16 cellular contexts compared by ENCODE assay signal in the genomic region with DNA sequence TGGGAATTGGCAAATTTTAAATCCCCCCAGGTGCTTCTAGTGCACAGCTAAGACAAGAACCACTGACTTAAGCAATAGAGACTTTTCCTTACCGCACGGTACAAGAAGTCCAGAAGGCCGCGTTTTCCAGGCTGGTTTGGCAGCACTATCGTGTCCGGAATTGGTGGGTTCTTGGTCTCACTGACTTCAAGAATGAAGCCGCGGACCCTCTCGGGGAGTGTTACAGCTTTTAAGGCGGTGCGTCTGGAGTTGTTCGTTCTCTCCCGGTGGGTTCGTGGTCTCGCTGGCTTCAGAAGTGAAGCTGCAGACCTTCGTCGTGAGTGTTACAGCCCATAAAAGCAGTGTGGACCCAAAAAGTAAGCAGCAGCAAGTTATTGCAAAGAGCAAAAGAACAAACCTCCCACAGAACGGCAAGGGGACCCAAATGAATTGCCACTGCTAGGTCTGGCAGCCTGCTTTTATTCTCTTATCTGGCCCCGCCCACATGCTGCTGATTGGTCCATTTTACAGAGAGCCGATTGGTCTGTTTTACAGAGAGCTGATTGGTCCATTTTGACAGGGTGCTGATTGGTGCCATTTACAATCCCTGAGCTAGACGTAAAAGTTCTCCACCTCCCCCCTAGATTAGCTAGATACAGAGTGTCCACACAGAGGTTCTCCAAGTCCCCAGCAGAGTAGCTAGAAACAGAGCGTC.
DNase-seq lines count a peak whose midpoint lies in the region; ATAC-seq and TF ChIP-seq lines count a peak whose summit lies in the region.
"Had no signal": no experiment of that assay in that cellular context is flagged by ENCODE, and none has a peak within 500 bp of the region (broad histone marks: within the 10 kb centered on the region; RNA-seq: fewer than 3 reads in every experiment).

No MANE protein-coding gene starts in this region.

- POLR2A ChIA-PET in A673 (lab: Charles Lee; ENCODE audit: low non-redundant PET): no interaction called here

- H3K23ac ChIP-seq in neuronal stem cell (ENCODE audit: low read depth, low read length, poor library complexity): no peak overlapping the region

- no peak overlapping the region for H3K14ac ChIP-seq in neuronal stem cell (ENCODE audit: low read length)

- peak overlapping the region; percentile 32 for H3K18ac ChIP-seq in neuronal stem cell (ENCODE audit: low read length)

- no peak for TF ChIP-seq CTCF in A673 (conservative IDR thresholded peaks at IDR 0.05; ENCODE audit: low read depth, low read length)

- no peak overlapping the region for H3K27ac Mint-ChIP-seq in effector memory CD8-positive, alpha-beta T cell
- H3K27ac Mint-ChIP-seq: CD4-positive, alpha-beta T cell; H9 had no signal

- H3K4me2 ChIP-seq in neuronal stem cell (ENCODE audit: insufficient read depth, low read length, poor library complexity, severe bottlenecking): no peak overlapping the region

- H2BK120ac ChIP-seq in neuronal stem cell (ENCODE audit: low read depth, low read length): no peak overlapping the region

- H3K4me3 ChIP-seq in A673 (ENCODE audit: low read depth, low read length, poor library complexity, severe bottlenecking) (no peak overlapping the region), neuronal stem cell (ENCODE audit: low read length in 2 of 2) (no peak overlapping the region)

- no peaks in the 10 kb centered on the region for H3K4me1 Mint-ChIP-seq in effector memory CD8-positive, alpha-beta T cell (ENCODE audit: low read depth in 2 of 2)

- peak; percentile 9 for DNase-seq in activated CD4-positive, alpha-beta T cell treated with anti-CD3 and anti-CD28 coated beads for 48 hours
- DNase-seq in activated CD4-positive, alpha-beta T cell treated with anti-CD3 and anti-CD28 coated beads for 4 hours: no peak
- DNase-seq in A673 (ENCODE audit: low spot score) (peak; percentile 14), NAMALWA (ENCODE audit: low spot score) (peak; percentile 27), neuronal stem cell (ENCODE audit: low spot score) (no peak), amniotic stem cell (lab: John Stamatoyannopoulos, UW) (no peak)
- no peak for DNase-seq in effector memory CD8-positive, alpha-beta T cell
- DNase-seq: 8988T; ACHN; C1 segment of cervical spinal cord; CD4-positive, alpha-beta T cell; DMS153; GDM1; GOT3; H9 had no signal

- H3K27ac ChIP-seq in A673 (ENCODE audit: low read depth, low read length, poor library complexity, severe bottlenecking) (no peak overlapping the region), neuronal stem cell (replicated peaks; ENCODE audit: low read length) (no peak overlapping the region)

- H3K27me3 ChIP-seq in A673 (replicated peaks; ENCODE audit: insufficient read depth, low read depth, low read length, poor library complexity): peaks cover 10% of the 10 kb centered on the region
- H3K27me3 ChIP-seq in neuronal stem cell (ENCODE audit: control insufficient read depth in 3 of 3, insufficient read depth in 3 of 3, low read depth in 1 of 3, low read length in 3 of 3): no peaks in the 10 kb centered on the region

- H3K36me3 Mint-ChIP-seq in effector memory CD8-positive, alpha-beta T cell (ENCODE audit: insufficient read depth): peaks cover 3% of the 10 kb centered on the region

- no peaks in the 10 kb centered on the region for H3K79me1 ChIP-seq in neuronal stem cell (ENCODE audit: low read depth, low read length)

- no TSS peak for BruUV-seq in A673 (replicated peaks; lab: Mats Ljungman, UMichigan)

- H3K27me3 Mint-ChIP-seq in effector memory CD8-positive, alpha-beta T cell: peaks cover 24 to 28% of the 10 kb centered on the region in 2 donors
- H3K27me3 Mint-ChIP-seq: CD4-positive, alpha-beta T cell had no signal

- H2AFZ ChIP-seq in neuronal stem cell (ENCODE audit: low read length): no peak overlapping the region

- no peak overlapping the region for H4K8ac ChIP-seq in neuronal stem cell (ENCODE audit: low read depth, low read length)

- no peak overlapping the region for H4K91ac ChIP-seq in neuronal stem cell (ENCODE audit: low read depth, low read length, poor library complexity)

- no peak overlapping the region for H2AK5ac ChIP-seq in neuronal stem cell (ENCODE audit: low read depth, low read length)

- no peak overlapping the region for H3K4me3 Mint-ChIP-seq in effector memory CD8-positive, alpha-beta T cell
- H3K4me3 Mint-ChIP-seq: CD4-positive, alpha-beta T cell; H9 had no signal

- no peak for ATAC-seq in effector memory CD8-positive, alpha-beta T cell (replicated peaks)
- ATAC-seq in HG03045 (IDR thresholded peaks at IDR 0.05; ENCODE audit: unreplicated experiment): no peak

- no peak overlapping the region for H2BK12ac ChIP-seq in neuronal stem cell (ENCODE audit: low read length)

- H2BK5ac ChIP-seq in neuronal stem cell (ENCODE audit: low read length): no peak overlapping the region

- CTCF ChIA-PET in A673 (lab: Charles Lee): no interaction called here

- H3K9ac ChIP-seq in neuronal stem cell (ENCODE audit: low read depth, low read length, poor library complexity): no peak overlapping the region

- H2BK15ac ChIP-seq in neuronal stem cell (ENCODE audit: low read length): no peak overlapping the region

- H3K36me3 ChIP-seq in A673 (ENCODE audit: insufficient read depth, low read length, poor library complexity, severe bottlenecking): no peaks in the 10 kb centered on the region
- H3K36me3 ChIP-seq in neuronal stem cell (replicated peaks in 1 of 2; ENCODE audit: control insufficient read depth in 2 of 2, insufficient read depth in 2 of 2, low read length in 2 of 2): peaks cover 0 to 2% of the 10 kb centered on the region in 2 donors

- no peaks in the 10 kb centered on the region for H3K4me1 ChIP-seq in A673 (ENCODE audit: insufficient read depth, low read length, poor library complexity, severe bottlenecking)
- H3K4me1 ChIP-seq in neuronal stem cell (ENCODE audit: control insufficient read depth in 2 of 2, insufficient read depth in 1 of 2, low read depth in 1 of 2, low read length in 2 of 2): peaks cover 0 to 6% of the 10 kb centered on the region in 2 donors

- H3K9me3 Mint-ChIP-seq in effector memory CD8-positive, alpha-beta T cell: no peaks in the 10 kb centered on the region

- WGBS in neuronal stem cell (ENCODE audit: extremely low coverage in 2 of 2, insufficient read length in 2 of 2, insufficient replicate concordance in 1 of 2), 2 donors: no CpG with 5 or more reads among the region's 22 CpGs

- H3K9me3 ChIP-seq in A673 (ENCODE audit: low read depth, low read length, poor library complexity, severe bottlenecking) (no peaks in the 10 kb centered on the region), neuronal stem cell (replicated peaks in 1 of 2; ENCODE audit: control insufficient read depth in 2 of 2, insufficient read depth in 1 of 2, low read depth in 1 of 2, low read length in 2 of 2) (no peaks in the 10 kb centered on the region)

- no peak overlapping the region for H3K4ac ChIP-seq in neuronal stem cell (ENCODE audit: low read length)

- intact Hi-C loops in A673 (cut with micrococcal nuclease; ENCODE audit: unreplicated experiment): no loop called here

Comparison
In these comparisons a context has a peak if more than half of its experiments do, and no peak if none do; other contexts are left out.
1. DNase-seq: peak in activated CD4-positive, alpha-beta T cell treated with anti-CD3 and anti-CD28 coated beads for 48 hours (single experiment), A673 (single experiment) and NAMALWA (single experiment); none in activated CD4-positive, alpha-beta T cell treated with anti-CD3 and anti-CD28 coated beads for 4 hours (0 of 2), neuronal stem cell (single experiment), amniotic stem cell (single experiment) and effector memory CD8-positive, alpha-beta T cell (0 of 3).